In the genomic region with DNA sequence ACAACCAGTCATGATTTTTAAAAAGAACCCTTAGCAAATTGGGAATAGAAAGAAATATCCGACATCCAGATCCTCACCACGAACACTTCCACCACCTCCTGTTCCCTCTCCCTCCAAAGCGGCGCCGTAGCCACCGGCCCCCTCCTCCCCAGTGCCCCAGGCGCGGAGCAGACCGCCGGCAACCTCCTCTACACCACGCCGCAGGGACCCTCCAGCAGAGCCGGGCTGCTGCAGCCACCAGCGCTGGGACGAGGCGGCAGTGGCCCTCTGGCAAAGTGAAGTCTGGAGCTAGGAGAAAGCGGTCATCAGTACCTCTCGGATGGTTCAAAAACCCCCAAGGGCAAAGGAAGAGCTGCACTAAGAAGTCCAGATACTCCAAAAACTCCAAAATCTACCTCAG, we compare ENCODE assay signal across 21 cellular contexts.
"Had no signal": no experiment of that assay in that cellular context is flagged by ENCODE, and none has a peak within 500 bp of the region (broad histone marks: within the 10 kb centered on the region; RNA-seq: fewer than 3 reads in every experiment).

No MANE protein-coding gene starts in this region.

- DNase-seq: activated CD4-positive, alpha-beta T cell treated with anti-CD3 and anti-CD28 coated beads, Interleukin-2, amount 50 U/mL, for 48 hours; activated CD8-positive, alpha-beta memory T cell treated with anti-CD3 and anti-CD28 coated beads, Interleukin-2, amount 10 ng/mL, durations not matched to agents 7 days and 5 days; activated effector memory CD4-positive, alpha-beta T cell treated with Interleukin-2 at 50 U/mL for 16 hours; activated T-cell treated with anti-CD3 and anti-CD28 coated beads, Interleukin-2, amount 50 U/mL, for 24 hours; amygdala; cerebellar nuclear complex; erythroblast; hypothalamus; mammary epithelial cell; posterior cingulate gyrus; small intestine; tibial artery; uterus had no signal

- H3K9me3 Mint-ChIP-seq: dendritic cell treated with granulocyte-macrophage colony-stimulating factor and Interleukin-4, amounts not matched to agents 40 ng/mL and 50 ng/mL, for 4 days; T-helper 1 cell treated with Interleukin-12 subunit alpha and Interleukin-12 subunit beta and Interleukin-4 antibody, amounts not matched to agents 30 μg/mL and 1 μg/mL, for 36 hours had no signal

- H3K4me1 ChIP-seq: uterus had no signal

- FAIRE-seq: islet of Langerhans, small intestine had no signal

- H3K27ac ChIP-seq: neutrophil, right atrium auricular region, tibial artery, uterus had no signal

- H3K27me3 Mint-ChIP-seq: activated CD8-positive, alpha-beta memory T cell treated with anti-CD3 and anti-CD28 coated beads, Interleukin-2, amount 10 ng/mL, durations not matched to agents 7 days and 5 days; activated naive CD8-positive, alpha-beta T cell; activated T-cell treated with anti-CD3 and anti-CD28 coated beads, Interleukin-2, amount 50 U/mL, for 24 hours had no signal

- H3K36me3 ChIP-seq: neutrophil, right atrium auricular region, tibial artery, uterus had no signal

- ATAC-seq: activated CD4-positive, CD25-positive, alpha-beta regulatory T cell treated with anti-CD3 and anti-CD28 coated beads, Interleukin-2, amount 50 U/mL, for 24 hours; activated CD8-positive, alpha-beta memory T cell treated with anti-CD3 and anti-CD28 coated beads, Interleukin-2, amount 10 ng/mL, durations not matched to agents 7 days and 5 days had no signal

- H3K4me3 Mint-ChIP-seq: activated T-cell treated with anti-CD3 and anti-CD28 coated beads, Interleukin-2, amount 50 U/mL, for 24 hours; brain; dendritic cell treated with granulocyte-macrophage colony-stimulating factor and Interleukin-4, amounts not matched to agents 40 ng/mL and 50 ng/mL, for 4 days; T-helper 1 cell treated with Interleukin-12 subunit alpha and Interleukin-12 subunit beta and Interleukin-4 antibody, amounts not matched to agents 30 μg/mL and 1 μg/mL, for 36 hours had no signal

- H3K36me3 Mint-ChIP-seq: brain had no signal

- H3K4me3 ChIP-seq: right atrium auricular region, tibial artery, uterus had no signal

- H3K27ac Mint-ChIP-seq: activated CD8-positive, alpha-beta memory T cell treated with anti-CD3 and anti-CD28 coated beads, Interleukin-2, amount 10 ng/mL, durations not matched to agents 7 days and 5 days; activated naive CD8-positive, alpha-beta T cell; activated T-cell treated with anti-CD3 and anti-CD28 coated beads, Interleukin-2, amount 50 U/mL, for 24 hours; brain; dendritic cell treated with granulocyte-macrophage colony-stimulating factor and Interleukin-4, amounts not matched to agents 40 ng/mL and 50 ng/mL, for 4 days; T-helper 1 cell treated with Interleukin-12 subunit alpha and Interleukin-12 subunit beta and Interleukin-4 antibody, amounts not matched to agents 30 μg/mL and 1 μg/mL, for 36 hours had no signal
